ENCODE assay signal across 24 cellular contexts in the genomic region with DNA sequence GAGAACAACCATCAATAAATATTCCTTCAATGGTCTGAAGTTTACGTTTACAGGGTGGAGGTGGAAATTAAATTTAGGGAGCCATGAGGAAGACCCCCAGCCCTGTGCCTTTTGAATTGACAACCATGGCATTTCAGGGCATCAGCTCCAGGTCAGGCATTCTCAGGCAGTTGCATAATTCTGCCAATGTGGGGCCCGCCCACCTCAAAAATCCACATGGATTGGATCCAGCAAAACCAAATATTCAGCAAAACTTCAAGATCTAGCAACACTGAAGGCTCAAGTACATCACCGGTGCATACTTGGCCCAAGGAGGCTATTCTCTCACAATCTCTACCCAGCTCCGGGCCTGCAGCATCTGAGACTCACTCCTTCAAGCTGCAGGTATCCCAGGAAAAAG. TPM values are rescaled to one million over a fixed set of nuclear protein-coding genes. Genes with fewer than 3 reads are reported as not detected.
DNase-seq lines count a peak whose midpoint lies in the region; ATAC-seq, FAIRE-seq and TF ChIP-seq lines count a peak whose summit lies in the region.
"Had no signal": no experiment of that assay in that cellular context is flagged by ENCODE, and none has a peak within 500 bp of the region (broad histone marks: within the 10 kb centered on the region; RNA-seq: fewer than 3 reads in every experiment).

No MANE protein-coding gene starts in this region.

- TF ChIP-seq EP300 in A549 (IDR thresholded peaks at IDR 0.05), result no peak

- peaks cover 36% of the 10 kb centered on the region for H3K4me1 ChIP-seq in A549
- H3K4me1 ChIP-seq in aorta (ENCODE audit: control insufficient read depth in 1 of 2, insufficient read depth in 2 of 2, low read length in 2 of 2), result no peaks in the 10 kb centered on the region

- FAIRE-seq in A549 (lab: Jason Lieb, UNC), result no peak
- FAIRE-seq: GM18507 had no signal

- WGBS in A549 (ENCODE audit: missing lambda C conversion rate), result 37% methylated on average over 4 of the region's 4 CpGs
- 74 to 76% methylated on average over 4 of the region's 4 CpGs for WGBS in aorta, 2 donors

- H3K4me3 Mint-ChIP-seq in Calu3 (ENCODE audit: low read depth, unreplicated experiment), result no peak overlapping the region
- H3K4me3 Mint-ChIP-seq in T-helper 17 cell, result no peak overlapping the region
- H3K4me3 Mint-ChIP-seq: activated naive CD4-positive, alpha-beta T cell treated with anti-CD3 and anti-CD28 coated beads for 36 hours; activated T-cell treated with anti-CD3 and anti-CD28 coated beads, Interleukin-2, amount 50 U/mL, for 24 hours; brain; stimulated activated naive B cell treated with anti-CD40 and anti-IgM and Interleukin-4, amounts not matched to agents 10 μg/mL and 1 μg/mL and 100 μg/mL, for 72 hours had no signal

- CTCF ChIA-PET in A549 (lab: Yijun Ruan, JAX), result interaction anchor here (1.0 to 1.7 kb wide), 7 partner anchors 10 to 152 kb away, joined by 3 to 9 read pairs (median 4); no protein-coding TSS in a partner anchor
- CTCF ChIA-PET in Calu3 (lab: Charles Lee), result interaction anchor here (0.6 to 1.6 kb wide), 5 partner anchors 16 to 52 kb away, joined by 4 to 8 read pairs (median 4); no protein-coding TSS in a partner anchor

- H3K36me3 Mint-ChIP-seq in Calu3 (ENCODE audit: insufficient read depth, unreplicated experiment) (peaks cover 58% of the 10 kb centered on the region), T-helper 17 cell (ENCODE audit: low read depth) (peaks cover 2% of the 10 kb centered on the region)

- H3K4me3 ChIP-seq in A549 (no peak overlapping the region), aorta (ENCODE audit: low read length in 2 of 2) (no peak overlapping the region)
- H3K4me3 ChIP-seq: gastrocnemius medialis, right atrium auricular region, thoracic aorta had no signal

- no peak for TF ChIP-seq POLR2A in A549 (IDR thresholded peaks at IDR 0.05; ENCODE audit: low read length)

- TF ChIP-seq RAD21 in A549 (conservative IDR thresholded peaks at IDR 0.05 in 1 of 2, IDR thresholded peaks at IDR 0.05 in 1 of 2), result no peak

- POLR2A ChIA-PET in A549 (lab: Yijun Ruan, JAX), result interaction anchor here (1.1 to 1.5 kb wide), 2 partner anchors 19 to 54 kb away, joined by 5 to 9 read pairs; no protein-coding TSS in a partner anchor

- no peaks in the 10 kb centered on the region for H3K27me3 ChIP-seq in aorta (ENCODE audit: control insufficient read depth in 1 of 2, insufficient read depth in 2 of 2, low read length in 1 of 2)
- H3K27me3 ChIP-seq: gastrocnemius medialis, right atrium auricular region had no signal

- H3K27me3 Mint-ChIP-seq in Calu3 (ENCODE audit: unreplicated experiment), result no peaks in the 10 kb centered on the region
- H3K27me3 Mint-ChIP-seq in T-helper 17 cell, result no peaks in the 10 kb centered on the region
- H3K27me3 Mint-ChIP-seq: activated T-cell treated with anti-CD3 and anti-CD28 coated beads, Interleukin-2, amount 50 U/mL, for 24 hours; CD4-positive, CD25-positive, alpha-beta regulatory T cell; stimulated activated naive B cell treated with anti-CD40 and anti-IgM and Interleukin-4, amounts not matched to agents 10 μg/mL and 1 μg/mL and 100 μg/mL, for 72 hours had no signal

- TF ChIP-seq CTCF in A549 (IDR thresholded peaks at IDR 0.05), result no peak
- no peak for TF ChIP-seq CTCF in Calu3 (IDR thresholded peaks at IDR 0.05; ENCODE audit: unreplicated experiment)

- intact Hi-C loops in Calu3 (cut with micrococcal nuclease; ENCODE audit: unreplicated experiment), result no loop called here
- intact Hi-C loops in aorta (cut with DNase I), result loop anchor here in 1 of 2 donors (10.0 kb wide), 1 partner anchor 107 kb away; no protein-coding TSS in a partner anchor

- BruUV-seq in Calu3 (replicated peaks; lab: Mats Ljungman, UMichigan), result no TSS peak

- DNase-seq in A549 (ENCODE audit: low read depth in 1 of 2, low spot score in 1 of 2) (peak in 1 of 2 experiments; percentile 27), Calu3 (peak; percentile 37), T-helper 17 cell (no peak), glomerular visceral epithelial cell (ENCODE audit: extremely low spot score) (peak; percentile 40), aorta (no peak)
- no peak for DNase-seq in activated CD8-positive, alpha-beta memory T cell treated with anti-CD3 and anti-CD28 coated beads for 24 hours
- no peak for DNase-seq in activated CD4-positive, alpha-beta T cell treated with anti-CD3 and anti-CD28 coated beads for 48 hours
- DNase-seq: activated CD4-positive, alpha-beta T cell treated with anti-CD3 and anti-CD28 coated beads, Interleukin-2, amount 50 U/mL, for 4 hours; activated naive CD4-positive, alpha-beta T cell treated with anti-CD3 and anti-CD28 coated beads for 36 hours; activated T-cell treated with anti-CD3 and anti-CD28 coated beads, Interleukin-2, amount 50 U/mL, for 24 hours; CD4-positive, CD25-positive, alpha-beta regulatory T cell; dermis blood vessel endothelial cell; DND-41; gastrocnemius medialis; NCI-H1417; NCI-H524 treated with DMSO at 0.1 percent for 48 hours; stimulated activated naive B cell treated with anti-CD40 and anti-IgM and Interleukin-4, amounts not matched to agents 10 μg/mL and 1 μg/mL and 100 μg/mL, for 72 hours; SW 1271 had no signal

- H3K27ac Mint-ChIP-seq in Calu3 (ENCODE audit: unreplicated experiment), result peak overlapping the region; percentile 71
- peak overlapping the region; percentile 85 for H3K27ac Mint-ChIP-seq in T-helper 17 cell
- H3K27ac Mint-ChIP-seq: activated T-cell treated with anti-CD3 and anti-CD28 coated beads, Interleukin-2, amount 50 U/mL, for 24 hours; stimulated activated naive B cell treated with anti-CD40 and anti-IgM and Interleukin-4, amounts not matched to agents 10 μg/mL and 1 μg/mL and 100 μg/mL, for 72 hours had no signal

- no peaks in the 10 kb centered on the region for H3K36me3 ChIP-seq in aorta (ENCODE audit: control insufficient read depth in 1 of 2, insufficient read depth in 2 of 2, low read length in 1 of 2)
- H3K36me3 ChIP-seq: gastrocnemius medialis, right atrium auricular region, thoracic aorta had no signal

- peak overlapping the region; percentile 17 to 61; a peak in 3 of 6 replicates for H3K27ac ChIP-seq in A549
- H3K27ac ChIP-seq in aorta (ENCODE audit: low read depth in 1 of 2, low read length in 2 of 2), result no peak overlapping the region
- H3K27ac ChIP-seq: gastrocnemius medialis, right atrium auricular region, thoracic aorta had no signal

- peaks cover 2% of the 10 kb centered on the region for H3K9me3 Mint-ChIP-seq in Calu3 (ENCODE audit: low read depth, unreplicated experiment)
- H3K9me3 Mint-ChIP-seq: stimulated activated naive B cell treated with anti-CD40 and anti-IgM and Interleukin-4, amounts not matched to agents 10 μg/mL and 1 μg/mL and 100 μg/mL, for 72 hours had no signal

- peak overlapping the region; percentile 34; the same call in 2 of the 3 replicates for H3K4me2 ChIP-seq in A549

- H3K4me1 Mint-ChIP-seq in Calu3 (ENCODE audit: low read depth, unreplicated experiment), result peaks cover 43% of the 10 kb centered on the region
- peaks cover 11% of the 10 kb centered on the region for H3K4me1 Mint-ChIP-seq in T-helper 17 cell

- H3K9me3 ChIP-seq in A549 (peaks cover 9% of the 10 kb centered on the region; the same call in 1 of the 3 replicates), T-helper 17 cell (ENCODE audit: control insufficient read depth, low read length, poor library complexity, severe bottlenecking) (no peaks in the 10 kb centered on the region), aorta (ENCODE audit: control insufficient read depth, low read length) (no peaks in the 10 kb centered on the region)
- H3K9me3 ChIP-seq: gastrocnemius medialis, right atrium auricular region, thoracic aorta had no signal

- no peak for ATAC-seq in A549
- ATAC-seq in T-helper 17 cell, result no peak
- no peak for ATAC-seq in HG02885 (IDR thresholded peaks at IDR 0.05; ENCODE audit: poor library complexity, unreplicated experiment)
- no peak for ATAC-seq in aorta (ENCODE audit: low FRiP score)
- ATAC-seq: gastrocnemius medialis; Right ventricle myocardium inferior; stimulated activated naive B cell treated with anti-CD40 and anti-IgM and Interleukin-4, amounts not matched to agents 10 μg/mL and 1 μg/mL and 100 μg/mL, for 72 hours had no signal

TF ChIP-seq in A549, 52 proteins besides CTCF, POLR2A, EP300 and RAD21:
- no peak for TF ChIP-seq KDM5A (IDR thresholded peaks at IDR 0.05)
- TF ChIP-seq, protein P1, sequence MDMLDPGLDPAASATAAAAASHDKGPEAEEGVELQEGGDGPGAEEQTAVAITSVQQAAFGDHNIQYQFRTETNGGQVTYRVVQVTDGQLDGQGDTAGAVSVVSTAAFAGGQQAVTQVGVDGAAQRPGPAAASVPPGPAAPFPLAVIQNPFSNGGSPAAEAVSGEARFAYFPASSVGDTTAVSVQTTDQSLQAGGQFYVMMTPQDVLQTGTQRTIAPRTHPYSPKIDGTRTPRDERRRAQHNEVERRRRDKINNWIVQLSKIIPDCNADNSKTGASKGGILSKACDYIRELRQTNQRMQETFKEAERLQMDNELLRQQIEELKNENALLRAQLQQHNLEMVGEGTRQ (IDR thresholded peaks at IDR 0.05), result no peak
- TF ChIP-seq CBX8 (IDR thresholded peaks at IDR 0.05), result no peak
- TF ChIP-seq, protein P2, sequence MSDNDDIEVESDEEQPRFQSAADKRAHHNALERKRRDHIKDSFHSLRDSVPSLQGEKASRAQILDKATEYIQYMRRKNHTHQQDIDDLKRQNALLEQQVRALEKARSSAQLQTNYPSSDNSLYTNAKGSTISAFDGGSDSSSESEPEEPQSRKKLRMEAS (IDR thresholded peaks at IDR 0.05), result no peak
- no peak for TF ChIP-seq HOXA7 (CRISPR knock-in tag; IDR thresholded peaks at IDR 0.05)
- TF ChIP-seq CEBPB (IDR thresholded peaks at IDR 0.05), result peak; percentile 15 to 65; a peak in 3 of 4 replicates
- no peak for TF ChIP-seq RARB (CRISPR knock-in tag; IDR thresholded peaks at IDR 0.05)

RNA-seq across cellular contexts. Expression of a gene that starts 21.2 kb away (rescaled TPM):
- polyA plus RNA-seq in A549 (2011; rRNA removed), result 1.7 and 1.8 TPM in 2 replicates
- 2.4 and 2.7 TPM in 2 replicates for polyA plus RNA-seq in A549 (2012; cell fraction: cytosol; rRNA removed)
- 3.3 and 3.7 TPM in 2 replicates for polyA plus RNA-seq in A549 (2012; cell fraction: nucleus; rRNA removed)
- 1.7 to 2.1 TPM (median 2.1 TPM) in 3 replicates for polyA plus RNA-seq in A549 (2017; fragmentation: RNase III; extraction: RNeasy Plus Mini Kit Qiagen cat#74134 plus additional on column Dnase treatment)
- 3.2 and 3.8 TPM in 2 replicates for polyA minus RNA-seq in A549 (2011; rRNA and poly(A)+ RNA removed)
- 8.0 and 9.4 TPM in 2 replicates for total RNA-seq in Calu3 (2022)
- total RNA-seq in T-helper 17 cell, result 10 to 100 TPM; 33.0 to 44.0 TPM
- total RNA-seq in aorta, result 1 to 10 TPM; 2.7 to 6.4 TPM
- 1 to 10 TPM in 1 of 2 donors, under 1 TPM in 1; 0.38 to 3.6 TPM for polyA plus RNA-seq in aorta

RNA-seq across cellular contexts. Expression of a gene that starts 59.4 kb away (rescaled TPM):
- 37.5 and 47.9 TPM in 2 replicates for polyA plus RNA-seq in A549 (2011; rRNA removed)
- polyA plus RNA-seq in A549 (2012; cell fraction: cytosol; rRNA removed), result 11.8 and 13.2 TPM in 2 replicates
- 11.0 and 17.3 TPM in 2 replicates for polyA plus RNA-seq in A549 (2012; cell fraction: nucleus; rRNA removed)
- 21.7 to 25.3 TPM (median 22.6 TPM) in 3 replicates for polyA plus RNA-seq in A549 (2017; fragmentation: RNase III; extraction: RNeasy Plus Mini Kit Qiagen cat#74134 plus additional on column Dnase treatment)
- polyA minus RNA-seq in A549 (2011; rRNA and poly(A)+ RNA removed), result 26.5 and 30.3 TPM in 2 replicates
- total RNA-seq in Calu3 (2022), result 37.0 and 40.9 TPM in 2 replicates
- total RNA-seq in T-helper 17 cell, result 10 to 100 TPM; 68.0 to 69.9 TPM
- 10 to 100 TPM; 36.6 to 45.0 TPM for total RNA-seq in aorta
- polyA plus RNA-seq in aorta, result 10 to 100 TPM; 18.3 to 23.8 TPM

Comparison
In these comparisons a context has a peak if more than half of its experiments do, and no peak if none do; other contexts are left out.
1. DNase-seq: peak in Calu3 (single experiment) and glomerular visceral epithelial cell (single experiment); none in T-helper 17 cell (0 of 3), activated CD8-positive, alpha-beta memory T cell treated with anti-CD3 and anti-CD28 coated beads for 24 hours (single experiment), aorta (0 of 2) and activated CD4-positive, alpha-beta T cell treated with anti-CD3 and anti-CD28 coated beads for 48 hours (single experiment).
2. H3K27ac ChIP-seq: peak in A549 (2 of 2); none in aorta (0 of 2).